Comparison of ENCODE assay signal across 14 cellular contexts in the genomic region with DNA sequence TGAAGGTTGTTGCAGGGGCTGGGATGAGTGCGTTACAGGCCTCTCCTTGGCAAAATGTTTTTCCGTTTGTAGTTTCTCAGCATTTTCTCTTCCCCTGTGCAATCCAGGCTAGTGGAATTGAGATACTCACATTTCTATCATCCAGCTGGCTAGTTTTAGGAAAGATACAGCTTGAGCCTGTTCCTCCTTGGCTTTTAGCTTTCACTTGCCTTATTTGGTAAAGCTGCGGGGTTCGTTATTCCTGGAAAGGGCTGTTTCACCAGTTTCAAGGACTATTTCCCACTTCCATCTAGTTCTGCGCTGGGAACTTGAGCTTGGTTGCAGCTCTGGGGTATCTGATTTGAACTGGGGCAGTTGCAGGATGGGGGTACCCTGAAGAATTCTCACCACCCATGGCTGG.
DNase-seq lines count a peak whose midpoint lies in the region; ATAC-seq and TF ChIP-seq lines count a peak whose summit lies in the region.
"Had no signal": no experiment of that assay in that cellular context is flagged by ENCODE, and none has a peak within 500 bp of the region (broad histone marks: within the 10 kb centered on the region; RNA-seq: fewer than 3 reads in every experiment).

No MANE protein-coding gene starts in this region.

- intact Hi-C loops in gastrocnemius medialis (cut with DNase I; ENCODE audit: low total_unique reads), result loop anchor here (5.0 kb wide), 1 partner anchor 91 kb away; the partner anchor contains the start of gene ITPR1

- H3K27ac ChIP-seq in layer of hippocampus (ENCODE audit: low read depth, low read length), result peak overlapping the region; percentile 22
- H3K27ac ChIP-seq in gastrocnemius medialis, result peak overlapping the region; percentile 46 to 67 (median 58)

- in situ Hi-C loops in gastrocnemius medialis (cut with MboI; ENCODE audit: low sequenced_read_pairs in 4 of 4), result no loop called here

- no peaks in the 10 kb centered on the region for H3K36me3 ChIP-seq in gastrocnemius medialis

- TF ChIP-seq CTCF in cardiac fibroblast (IDR thresholded peaks at IDR 0.05; ENCODE audit: low read depth, low read length) (no peak), gastrocnemius medialis (IDR thresholded peaks at IDR 0.05 in 4 of 5, conservative IDR thresholded peaks at IDR 0.05 in 1 of 5) (no peak)

- H3K4me3 ChIP-seq in cardiac fibroblast (replicated peaks in 1 of 2; ENCODE audit: low read depth in 2 of 2, low read length in 2 of 2) (peak overlapping the region in 1 of 2 donors; percentile 20), gastrocnemius medialis (peak overlapping the region in 2 of 4 donors; percentile 23 to 49)

- peaks cover 3 to 10% of the 10 kb centered on the region in 2 donors for H3K4me1 ChIP-seq in gastrocnemius medialis

- ATAC-seq in gastrocnemius medialis (peak; percentile 56 to 57), HG03045 (IDR thresholded peaks at IDR 0.05; ENCODE audit: unreplicated experiment) (no peak)

- no peaks in the 10 kb centered on the region for H3K27me3 ChIP-seq in layer of hippocampus (ENCODE audit: control insufficient read depth, insufficient read depth, low read length)
- H3K27me3 ChIP-seq in gastrocnemius medialis, result no peaks in the 10 kb centered on the region

- no peaks in the 10 kb centered on the region for H3K9me3 ChIP-seq in gastrocnemius medialis

- peak; percentile 76 for DNase-seq in HCEC 1CT
- DNase-seq in cardiac fibroblast (ENCODE audit: low read depth in 2 of 2), result peak; percentile 58 to 78
- no peak for DNase-seq in gastrocnemius medialis
- DNase-seq in SIG-M5 treated with dmso at 0.1 percent for 504 hours (lab: John Stamatoyannopoulos, UW; ENCODE audit: unreplicated experiment), result no peak
- no peak for DNase-seq in D341Med (ENCODE audit: low spot score)
- DNase-seq in SHP77 (lab: John Stamatoyannopoulos, UW), result no peak
- DNase-seq: activated T-cell treated with anti-CD3 and anti-CD28 coated beads, Interleukin-2, amount 50 U/mL, for 48 hours; CD8-positive, alpha-beta memory T cell; effector memory CD4-positive, alpha-beta T cell; islet precursor cell; NCI-H1048; T1000 had no signal

- TF ChIP-seq POLR2A in gastrocnemius medialis (IDR thresholded peaks at IDR 0.05), result no peak

Comparison
In these comparisons a context has a peak if more than half of its experiments do, and no peak if none do; other contexts are left out.
1. DNase-seq: peak in HCEC 1CT (single experiment) and cardiac fibroblast (2 of 2); none in gastrocnemius medialis (0 of 2), SIG-M5 treated with dmso at 0.1 percent for 504 hours (single experiment), D341Med (single experiment) and SHP77 (0 of 2).